1 cellular context compared by ENCODE assay signal in the genomic region with DNA sequence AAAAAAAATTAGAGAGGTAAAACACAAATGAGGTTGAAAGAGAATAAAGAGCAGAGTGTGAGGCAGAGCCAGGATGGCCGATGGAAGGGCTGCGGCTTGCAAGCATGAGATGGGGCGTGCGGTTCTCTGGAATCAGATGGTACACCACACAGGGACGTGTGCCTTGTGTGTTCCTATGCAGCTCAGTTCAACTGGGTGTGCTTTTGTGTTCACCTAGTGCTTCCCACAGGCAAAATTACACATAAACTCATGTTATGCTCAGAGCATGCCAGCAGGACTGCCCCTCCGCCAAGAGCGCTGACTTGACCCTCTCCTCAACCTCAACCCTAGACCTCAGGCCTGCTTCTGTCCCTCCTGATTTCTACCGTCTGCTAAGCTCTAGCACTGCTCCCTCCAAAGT.
TF ChIP-seq lines count a peak whose summit lies in the region.

No MANE protein-coding gene starts in this region.

TF ChIP-seq in IMR-90, 13 proteins besides CTCF, POLR2A, EP300 and RAD21:
- no peak for TF ChIP-seq FOS (IDR thresholded peaks at IDR 0.05; ENCODE audit: low read depth, low read length)
- TF ChIP-seq MAFK (IDR thresholded peaks at IDR 0.05; ENCODE audit: low read depth, low read length), result no peak
- TF ChIP-seq, protein P1, sequence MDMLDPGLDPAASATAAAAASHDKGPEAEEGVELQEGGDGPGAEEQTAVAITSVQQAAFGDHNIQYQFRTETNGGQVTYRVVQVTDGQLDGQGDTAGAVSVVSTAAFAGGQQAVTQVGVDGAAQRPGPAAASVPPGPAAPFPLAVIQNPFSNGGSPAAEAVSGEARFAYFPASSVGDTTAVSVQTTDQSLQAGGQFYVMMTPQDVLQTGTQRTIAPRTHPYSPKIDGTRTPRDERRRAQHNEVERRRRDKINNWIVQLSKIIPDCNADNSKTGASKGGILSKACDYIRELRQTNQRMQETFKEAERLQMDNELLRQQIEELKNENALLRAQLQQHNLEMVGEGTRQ (IDR thresholded peaks at IDR 0.05; ENCODE audit: low read depth, low read length), result no peak
- no peak for TF ChIP-seq BHLHE40 (IDR thresholded peaks at IDR 0.05; ENCODE audit: low read depth, low read length)
- no peak for TF ChIP-seq MXI1 (IDR thresholded peaks at IDR 0.05; ENCODE audit: borderline replicate concordance, low read depth, low read length)
- no peak for TF ChIP-seq CEBPB (IDR thresholded peaks at IDR 0.05; ENCODE audit: low read depth, low read length)
- TF ChIP-seq CHD1 (IDR thresholded peaks at IDR 0.05; ENCODE audit: low read depth, low read length), result no peak
- no peak for TF ChIP-seq RFX5 (IDR thresholded peaks at IDR 0.05; ENCODE audit: low read depth, low read length)
- TF ChIP-seq RCOR1 (IDR thresholded peaks at IDR 0.05; ENCODE audit: insufficient replicate concordance, low read length), result no peak
TF ChIP-seq in IMR-90: peak in this region for 0.
